20 cellular contexts compared by ENCODE assay signal in genomic region chr3:150446470-150446977, GRCh38.
"Had no signal": no experiment of that assay in that cellular context is flagged by ENCODE, and none has a peak within 500 bp of the region (broad histone marks: within the 10 kb centered on the region; RNA-seq: fewer than 3 reads in every experiment).

No MANE protein-coding gene starts in this region.

- FAIRE-seq: keratinocyte, TTC549 had no signal

- H3K27ac ChIP-seq: body of pancreas, right atrium auricular region, skin epidermis, transverse colon had no signal

- ATAC-seq: activated T-cell treated with anti-CD3 and anti-CD28 coated beads, Interleukin-2, amount 50 U/mL, for 72 hours; body of pancreas; left lobe of liver; natural killer cell had no signal

- H3K27me3 Mint-ChIP-seq: activated CD4-positive, alpha-beta T cell treated with anti-CD3 and anti-CD28 coated beads, Interleukin-2, amount 10 ng/mL, durations not matched to agents 7 days and 5 days; activated naive CD8-positive, alpha-beta T cell had no signal

- H3K27ac Mint-ChIP-seq: activated CD4-positive, alpha-beta T cell treated with anti-CD3 and anti-CD28 coated beads, Interleukin-2, amount 10 ng/mL, durations not matched to agents 7 days and 5 days; activated naive CD8-positive, alpha-beta T cell; activated T-cell treated with anti-CD3 and anti-CD28 coated beads, Interleukin-2, amount 50 U/mL, for 72 hours; natural killer cell had no signal

- H3K27me3 ChIP-seq: body of pancreas, right atrium auricular region, transverse colon had no signal

- H3K4me3 ChIP-seq: body of pancreas, right atrium auricular region, skin epidermis, transverse colon had no signal

- H3K36me3 Mint-ChIP-seq: natural killer cell had no signal

- H3K4me3 Mint-ChIP-seq: activated CD4-positive, alpha-beta T cell treated with anti-CD3 and anti-CD28 coated beads, Interleukin-2, amount 10 ng/mL, durations not matched to agents 7 days and 5 days; activated naive CD8-positive, alpha-beta T cell; activated T-cell treated with anti-CD3 and anti-CD28 coated beads, Interleukin-2, amount 50 U/mL, for 72 hours; natural killer cell had no signal

- DNase-seq: activated CD4-positive, alpha-beta T cell treated with anti-CD3 and anti-CD28 coated beads, Interleukin-2, amount 10 ng/mL, durations not matched to agents 7 days and 5 days; activated CD4-positive, CD25-positive, alpha-beta regulatory T cell; activated CD8-positive, alpha-beta memory T cell treated with anti-CD3 and anti-CD28 coated beads, Interleukin-2, amount 50 U/mL, for 48 hours; activated gamma-delta T cell treated with Interleukin-2 at 50 U/mL for 16 hours; activated T-cell treated with anti-CD3 and anti-CD28 coated beads, Interleukin-2, amount 50 U/mL, for 72 hours; amniotic stem cell; body of pancreas; central memory CD4-positive, alpha-beta T cell; effector CD8-positive, alpha-beta T cell; natural killer cell; stimulated activated CD4-positive, alpha-beta T cell treated with anti-CD3 and anti-CD28 coated beads, Interleukin-4, amount 100 ng/mL, for 24 hours; stimulated activated naive CD4-positive, alpha-beta T cell; substantia nigra; transverse colon had no signal

- H3K9me3 Mint-ChIP-seq: activated CD4-positive, alpha-beta T cell treated with anti-CD3 and anti-CD28 coated beads, Interleukin-2, amount 10 ng/mL, durations not matched to agents 7 days and 5 days; activated T-cell treated with anti-CD3 and anti-CD28 coated beads, Interleukin-2, amount 50 U/mL, for 72 hours; natural killer cell had no signal

- H3K36me3 ChIP-seq: right atrium auricular region, transverse colon had no signal

- H3K9me3 ChIP-seq: body of pancreas, right atrium auricular region, transverse colon had no signal
